Comparison of ENCODE assay signal across 11 cellular contexts in the genomic region with DNA sequence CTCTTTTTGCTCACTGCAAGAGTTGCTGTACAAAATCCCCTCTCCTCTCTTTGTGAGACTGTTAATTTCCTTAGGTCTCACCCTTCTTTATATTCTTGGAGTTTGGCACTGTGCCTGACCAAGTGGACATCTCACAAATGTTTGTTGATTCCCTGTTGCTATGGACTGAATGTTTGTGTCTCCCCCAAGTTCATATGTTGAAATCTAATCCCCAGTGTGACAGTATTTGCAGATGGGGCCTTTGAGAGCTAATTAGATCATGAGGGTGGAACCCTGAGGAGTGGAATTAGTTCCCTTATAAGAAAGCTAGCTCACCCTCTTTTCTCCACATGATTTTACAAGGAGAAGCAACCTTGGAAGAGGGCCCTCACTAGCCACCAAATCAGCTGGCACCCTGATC.
DNase-seq lines count a peak whose midpoint lies in the region; TF ChIP-seq lines count a peak whose summit lies in the region.
"Had no signal": no experiment of that assay in that cellular context is flagged by ENCODE, and none has a peak within 500 bp of the region (broad histone marks: within the 10 kb centered on the region; RNA-seq: fewer than 3 reads in every experiment).

No MANE protein-coding gene starts in this region.

- no peak for TF ChIP-seq POLR2A in suprapubic skin (IDR thresholded peaks at IDR 0.05)

- no peak overlapping the region for H3K4me3 ChIP-seq in cardiac fibroblast (replicated peaks in 1 of 2; ENCODE audit: low read depth in 2 of 2, low read length in 2 of 2)
- no peak overlapping the region for H3K4me3 ChIP-seq in suprapubic skin

- no peaks in the 10 kb centered on the region for H3K27me3 ChIP-seq in suprapubic skin

- H3K4me1 ChIP-seq in suprapubic skin: peaks cover 23% of the 10 kb centered on the region

- TF ChIP-seq EP300 in suprapubic skin (IDR thresholded peaks at IDR 0.05): no peak

- no peak for TF ChIP-seq CTCF in cardiac fibroblast (IDR thresholded peaks at IDR 0.05; ENCODE audit: low read depth, low read length)
- TF ChIP-seq CTCF in suprapubic skin (IDR thresholded peaks at IDR 0.05): no peak

- DNase-seq in DMS79 (lab: John Stamatoyannopoulos, UW) (peak; percentile 38), DMS79 treated with DMSO at 0.1 percent for 48 hours (lab: John Stamatoyannopoulos, UW) (no peak), cardiac fibroblast (ENCODE audit: low read depth in 2 of 2) (peak; percentile 53 to 58), iris pigment epithelial cell (ENCODE audit: low read depth) (peak; percentile 12), suprapubic skin (ENCODE audit: low spot score in 2 of 2) (no peak), activated gamma-delta T cell (lab: John Stamatoyannopoulos, UW) (no peak), NOMO-1 (lab: John Stamatoyannopoulos, UW; ENCODE audit: unreplicated experiment in 2 of 2) (no peak), amniotic stem cell (lab: John Stamatoyannopoulos, UW) (no peak)
- DNase-seq: activated CD4-positive, alpha-beta memory T cell treated with anti-CD3 and anti-CD28 coated beads, Interleukin-2, amount 10 ng/mL, durations not matched to agents 7 days and 5 days; effector CD8-positive, alpha-beta T cell; MM.1S had no signal

- no peaks in the 10 kb centered on the region for H3K9me3 ChIP-seq in suprapubic skin

- H3K27ac ChIP-seq in suprapubic skin: peak overlapping the region; percentile 18

- no peaks in the 10 kb centered on the region for H3K36me3 ChIP-seq in suprapubic skin

Comparison
In these comparisons a context has a peak if more than half of its experiments do, and no peak if none do; other contexts are left out.
1. DNase-seq: peak in DMS79 (single experiment), cardiac fibroblast (2 of 2) and iris pigment epithelial cell (single experiment); none in DMS79 treated with DMSO at 0.1 percent for 48 hours (single experiment), suprapubic skin (0 of 2), activated gamma-delta T cell (single experiment), NOMO-1 (0 of 2) and amniotic stem cell (single experiment).